Comparison of ENCODE assay signal across 8 cellular contexts in the genomic region with DNA sequence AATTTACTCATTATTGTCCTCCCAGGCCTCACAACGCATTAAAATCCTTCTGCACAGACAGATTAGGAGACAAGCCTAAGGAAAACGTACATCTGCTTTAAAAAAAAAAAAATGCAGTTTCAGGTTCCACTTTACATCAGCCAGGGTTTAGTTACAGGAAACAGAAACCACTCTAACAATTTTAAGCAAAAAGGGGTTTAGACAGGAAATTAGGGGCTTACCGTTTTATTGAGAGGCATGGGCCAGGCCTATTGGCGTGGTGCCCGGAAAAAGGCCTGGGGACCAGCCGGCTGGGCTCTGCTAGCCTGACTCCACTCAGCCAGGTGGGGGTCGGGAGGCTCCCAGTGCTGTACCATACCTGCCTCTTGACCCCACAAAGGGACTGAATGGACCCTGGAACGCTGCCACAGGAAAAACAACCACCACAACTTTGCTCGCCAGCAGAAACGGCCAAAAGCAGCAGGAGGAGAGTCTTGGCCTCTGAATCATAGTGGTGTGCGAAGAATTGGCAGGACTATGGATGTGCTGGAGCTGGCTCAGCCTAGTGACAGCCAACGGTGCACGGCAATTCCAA.
DNase-seq lines count a peak whose midpoint lies in the region; ATAC-seq lines count a peak whose summit lies in the region.

No MANE protein-coding gene starts in this region.

- ATAC-seq in HG03196 (IDR thresholded peaks at IDR 0.05; ENCODE audit: unreplicated experiment): peak; percentile 65

- intact Hi-C loops in posterior vena cava (cut with DNase I): loop anchor here in 1 of 2 donors (5.0 kb wide), 1 partner anchor 40 kb away; no protein-coding TSS in a partner anchor

- peak; percentile 39 to 61 for DNase-seq in AML-193 (lab: John Stamatoyannopoulos, UW)
- peak; percentile 66 for DNase-seq in GM19238 (ENCODE audit: insufficient read length, low spot score)
- peak; percentile 72 for DNase-seq in NCI-H748 treated with DMSO at 0.1 percent for 48 hours (lab: John Stamatoyannopoulos, UW)
- DNase-seq in activated T-cell treated with anti-CD3 and anti-CD28 coated beads, Interleukin-2, amount 50 U/mL, for 48 hours: peak; percentile 70
- DNase-seq in fibroblast of the conjunctiva (ENCODE audit: low read depth): peak; percentile 95
- DNase-seq in posterior vena cava (ENCODE audit: low spot score): peak; percentile 92
- DNase-seq in mesenteric fat pad (ENCODE audit: low spot score): no peak
